In genomic region chr9:136726118-136726517, GRCh38 we compare ENCODE assay signal across 7 cellular contexts. TPM values are rescaled to one million over a fixed set of nuclear protein-coding genes. Genes with fewer than 3 reads are reported as not detected.
DNase-seq lines count a peak whose midpoint lies in the region; ATAC-seq, FAIRE-seq and TF ChIP-seq lines count a peak whose summit lies in the region.

No MANE protein-coding gene starts in this region.

- H3F3A ChIP-seq in SU-DHL-6 (ENCODE audit: insufficient read depth), result peaks cover 29% of the 10 kb centered on the region

- H2AFZ ChIP-seq in SU-DHL-6 (ENCODE audit: low read depth, low read length, severe bottlenecking), result no peak overlapping the region

- H3K27ac ChIP-seq in SU-DHL-6 (ENCODE audit: low read depth, low read length), result no peak overlapping the region

- ATAC-seq in HG03025 (IDR thresholded peaks at IDR 0.05; ENCODE audit: low FRiP score, unreplicated experiment), result no peak

- TF ChIP-seq POLR2A in GM12891 (IDR thresholded peaks at IDR 0.05; ENCODE audit: low read depth, low read length), result no peak

- H3K27me3 ChIP-seq in SU-DHL-6 (ENCODE audit: low read length), result no peaks in the 10 kb centered on the region

- H3K9me3 ChIP-seq in SU-DHL-6 (ENCODE audit: insufficient read depth, low read length), result no peaks in the 10 kb centered on the region

- H3K79me2 ChIP-seq in SU-DHL-6 (ENCODE audit: insufficient read depth, low read length), result peaks cover 26% of the 10 kb centered on the region

- peak overlapping the region; percentile 86 for H3K4me2 ChIP-seq in SU-DHL-6 (ENCODE audit: low read depth, low read length, poor library complexity, severe bottlenecking)

- H4K20me1 ChIP-seq in SU-DHL-6 (ENCODE audit: low read depth, low read length), result peaks cover 18% of the 10 kb centered on the region; the same call in 1 of the 2 replicates

- DNase-seq in GM12891 (ENCODE audit: insufficient read length, low spot score), result no peak
- no peak for DNase-seq in fibroblast of mammary gland (ENCODE audit: low read depth)
- DNase-seq in retinal pigment epithelial cell (ENCODE audit: low read depth), result no peak
- no peak for DNase-seq in SIG-M5 (lab: John Stamatoyannopoulos, UW)
- DNase-seq in GM03348 (ENCODE audit: low spot score), result no peak

- FAIRE-seq in GM12891 (lab: Jason Lieb, UNC), result no peak

- peak overlapping the region; percentile 98; the same call in 1 of the 2 replicates for H3K9ac ChIP-seq in SU-DHL-6 (ENCODE audit: low read length)

- H3K9me2 ChIP-seq in SU-DHL-6 (replicated peaks; ENCODE audit: insufficient read depth, low read length), result no peaks in the 10 kb centered on the region

- H3K36me3 ChIP-seq in SU-DHL-6 (ENCODE audit: low read length), result peaks cover 24% of the 10 kb centered on the region

- TF ChIP-seq CTCF in SU-DHL-6 (IDR thresholded peaks at IDR 0.05; ENCODE audit: insufficient read depth, low read length, poor library complexity, severe bottlenecking), result no peak
- TF ChIP-seq CTCF in fibroblast of mammary gland (conservative IDR thresholded peaks at IDR 0.05; ENCODE audit: control insufficient read depth, insufficient read depth, low read depth, low read length), result no peak
- no peak for TF ChIP-seq CTCF in retinal pigment epithelial cell (conservative IDR thresholded peaks at IDR 0.05; ENCODE audit: low read depth, low read length)

- no peak overlapping the region for H3K4me3 ChIP-seq in SU-DHL-6 (ENCODE audit: insufficient read depth, low read length, poor library complexity, severe bottlenecking)
- H3K4me3 ChIP-seq in fibroblast of mammary gland (ENCODE audit: control insufficient read depth, low read depth, low read length), result peak overlapping the region; percentile 98
- peak overlapping the region; percentile 97 for H3K4me3 ChIP-seq in retinal pigment epithelial cell (ENCODE audit: low read length)

TF ChIP-seq in GM12891, 5 proteins besides CTCF, POLR2A, EP300 and RAD21:
- TF ChIP-seq TAF1 (IDR thresholded peaks at IDR 0.05; ENCODE audit: low read depth, low read length), result no peak
- no peak for TF ChIP-seq POU2F2 (IDR thresholded peaks at IDR 0.05; ENCODE audit: low read depth, low read length)
- 0 out of 2 replicates have a peak, but pooled peaks have one; percentile 1 for TF ChIP-seq POLR2AphosphoS5 (IDR thresholded peaks at IDR 0.05; ENCODE audit: low read depth, low read length)
- TF ChIP-seq PAX5 (IDR thresholded peaks at IDR 0.05; ENCODE audit: insufficient read depth, low read length, severe bottlenecking), result no peak
- no peak for TF ChIP-seq SPI1 (IDR thresholded peaks at IDR 0.05; ENCODE audit: low read depth, low read length)

RNA-seq across cellular contexts. Expression of gene DIPK1B, which starts 13.7 kb away (rescaled TPM):
- 0.45 TPM for polyA plus RNA-seq in GM12891 (2012; ENCODE audit: low read depth, missing spikeins)

RNA-seq across cellular contexts. Expression of gene LCN10, which starts 16.6 kb away (rescaled TPM):
- 0.77 TPM for polyA plus RNA-seq in GM12891 (2012; ENCODE audit: low read depth, missing spikeins)

RNA-seq across cellular contexts. Expression of gene LCN6, which starts 22.2 kb away (rescaled TPM):
- polyA plus RNA-seq in GM12891 (2012; ENCODE audit: low read depth, missing spikeins), result 0.15 TPM

RNA-seq across cellular contexts. Expression of gene LCN8, which starts 31.9 kb away (rescaled TPM):
- not detected for polyA plus RNA-seq in GM12891 (2012; ENCODE audit: low read depth, missing spikeins)

RNA-seq across cellular contexts. Expression of gene LCN15, which starts 38.2 kb away (rescaled TPM):
- not detected for polyA plus RNA-seq in GM12891 (2012; ENCODE audit: low read depth, missing spikeins)
